In genomic region chr4:40662962-40663604, GRCh38 we compare ENCODE assay signal across 1 cellular context.
TF ChIP-seq lines count a peak whose summit lies in the region.

No MANE protein-coding gene starts in this region.

TF ChIP-seq in WTC11, 78 proteins besides CTCF, POLR2A, EP300 and RAD21 (continued from another document):
- no peak for TF ChIP-seq HMGXB4 (CRISPR knock-in tag; IDR thresholded peaks at IDR 0.05)
TF ChIP-seq in WTC11: peak in this region for 0.
